Comparison of ENCODE assay signal across 18 cellular contexts in the genomic region with DNA sequence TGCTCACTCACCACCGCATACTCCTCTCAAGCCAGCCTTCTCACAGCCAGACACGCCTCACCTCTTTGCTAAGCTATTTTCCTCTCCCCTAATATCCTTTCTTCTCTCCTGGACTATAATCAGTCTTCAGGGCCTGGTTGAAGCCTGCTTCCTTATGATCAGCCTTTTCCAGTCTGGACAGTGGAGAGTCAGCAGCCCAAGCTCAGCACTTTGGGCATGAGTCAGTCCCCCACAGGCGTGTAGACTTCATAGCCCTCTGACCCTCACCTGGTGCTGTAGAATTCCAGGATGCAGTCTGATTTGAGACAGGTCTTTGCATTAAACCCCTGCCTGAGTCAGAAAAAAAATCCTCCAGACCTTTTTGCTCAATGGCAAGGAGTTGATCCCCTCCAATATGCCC. TPM values are rescaled to one million over a fixed set of nuclear protein-coding genes. Genes with fewer than 3 reads are reported as not detected.
"Had no signal": no experiment of that assay in that cellular context is flagged by ENCODE, and none has a peak within 500 bp of the region (broad histone marks: within the 10 kb centered on the region; RNA-seq: fewer than 3 reads in every experiment).

No MANE protein-coding gene starts in this region.

- H3K9me3 ChIP-seq: gastroesophageal sphincter, heart right ventricle, pancreas, thoracic aorta, uterus had no signal

- H3K4me3 ChIP-seq: gastroesophageal sphincter, heart right ventricle, pancreas, thoracic aorta, uterus had no signal

- FAIRE-seq: pancreas had no signal

- ATAC-seq: activated naive CD4-positive, alpha-beta T cell treated with anti-CD3 and anti-CD28 coated beads, Interleukin-2, amount 50 U/mL, for 72 hours; effector memory CD8-positive, alpha-beta T cell; gastroesophageal sphincter; heart right ventricle; left colon; pancreas; stimulated activated effector memory CD8-positive, alpha-beta T cell treated with anti-CD3 and anti-CD28 coated beads, Interleukin-12 subunit alpha, Interleukin-12 subunit beta, amount 100 ng/mL, for 72 hours; T-cell had no signal

- H3K36me3 ChIP-seq: gastroesophageal sphincter, heart right ventricle, pancreas, thoracic aorta, uterus had no signal

- H3K27ac ChIP-seq: epithelial cell of prostate, gastroesophageal sphincter, heart right ventricle, pancreas, thoracic aorta, uterus, VCaP had no signal

- H3K27me3 ChIP-seq: pancreas had no signal

- DNase-seq: activated CD4-positive, alpha-beta memory T cell treated with anti-CD3 and anti-CD28 coated beads, Interleukin-2, amount 10 ng/mL, durations not matched to agents 7 days and 5 days; activated T-cell treated with anti-CD3 and anti-CD28 coated beads, Interleukin-2, amount 50 U/mL, for 24 hours; effector memory CD8-positive, alpha-beta T cell; heart right ventricle; left colon; naive B cell; pancreas; stimulated activated CD4-positive, alpha-beta T cell treated with anti-CD3 and anti-CD28 coated beads, Interleukin-12 subunit alpha, Interleukin-12 subunit beta, amount 100 ng/mL, for 4 hours; stimulated activated CD4-positive, alpha-beta T cell treated with anti-CD3 and anti-CD28 coated beads, Interleukin-2, amount 100 ng/mL, for 24 hours; T-cell; uterus had no signal

RNA-seq across cellular contexts. Expression of gene NT5C1A, which starts 16.8 kb away (rescaled TPM):
- total RNA-seq: activated CD4-positive, alpha-beta memory T cell treated with anti-CD3 and anti-CD28 coated beads, Interleukin-2, amount 10 ng/mL, durations not matched to agents 7 days and 5 days; left colon had no signal

RNA-seq across cellular contexts. Expression of gene HEYL, which starts 49.3 kb away (rescaled TPM):
- total RNA-seq: activated CD4-positive, alpha-beta memory T cell treated with anti-CD3 and anti-CD28 coated beads, Interleukin-2, amount 10 ng/mL, durations not matched to agents 7 days and 5 days; mononuclear cell had no signal
